Comparison of ENCODE assay signal across 9 cellular contexts in the genomic region with DNA sequence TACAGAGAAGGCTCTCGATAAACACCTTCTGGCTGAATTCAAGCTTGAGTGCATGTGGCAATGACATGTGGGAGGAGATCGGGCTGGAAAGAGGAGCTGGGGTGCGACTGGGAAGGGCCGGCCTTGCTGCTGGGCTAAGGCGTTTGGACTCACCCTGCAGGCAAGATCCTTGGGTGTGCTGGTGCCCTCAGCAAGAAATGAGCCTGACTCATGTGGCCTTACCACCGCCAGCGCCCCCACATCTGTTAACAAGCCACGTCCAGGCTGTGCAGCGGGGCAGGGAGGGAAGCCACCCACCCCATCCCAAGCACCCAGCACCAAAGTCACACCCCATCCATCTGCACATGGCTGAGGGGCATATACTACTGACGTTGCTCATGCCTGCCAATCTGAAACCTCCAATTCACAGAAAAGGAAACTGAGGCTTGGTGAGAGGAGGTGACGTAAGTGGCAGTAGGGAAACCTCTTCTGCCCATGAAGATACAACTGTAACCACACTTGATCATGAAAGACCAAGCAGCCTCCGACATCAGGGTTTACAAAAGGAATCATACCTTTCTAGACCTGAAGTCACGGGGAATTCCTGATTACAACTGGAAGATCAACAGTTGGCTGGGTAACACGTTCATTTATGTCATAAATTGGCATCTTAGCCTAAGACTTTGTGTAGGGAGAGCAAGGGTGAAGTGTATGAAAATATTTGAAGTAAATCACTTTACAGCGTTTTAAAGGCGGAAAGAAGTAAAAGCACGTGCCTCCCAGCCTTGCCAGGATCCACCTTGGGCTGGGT. TPM values are rescaled to one million over a fixed set of nuclear protein-coding genes. Genes with fewer than 3 reads are reported as not detected.
A peak's percentile ranks its signal among the peaks of the same experiment; 100 is the strongest.
DNase-seq lines count a peak whose midpoint lies in the region; ATAC-seq and TF ChIP-seq lines count a peak whose summit lies in the region.
"Had no signal": no experiment of that assay in that cellular context is flagged by ENCODE, and none has a peak within 500 bp of the region (broad histone marks: within the 10 kb centered on the region; RNA-seq: fewer than 3 reads in every experiment).

No MANE protein-coding gene starts in this region.

- H3K36me3 ChIP-seq in CD4-positive, CD25-positive, alpha-beta regulatory T cell (ENCODE audit: control insufficient read depth, insufficient read depth, low read length) = peaks cover 8% of the 10 kb centered on the region
- H3K36me3 ChIP-seq in PC-3 (ENCODE audit: low read depth, low read length) = no peaks in the 10 kb centered on the region
- no peaks in the 10 kb centered on the region for H3K36me3 ChIP-seq in neuron (ENCODE audit: insufficient read depth, low read length)

- no peaks in the 10 kb centered on the region for H3K27me3 ChIP-seq in CD4-positive, CD25-positive, alpha-beta regulatory T cell (ENCODE audit: control insufficient read depth, insufficient read depth, low read length)
- H3K27me3 ChIP-seq in PC-3 (ENCODE audit: low read length) (no peaks in the 10 kb centered on the region), neuron (ENCODE audit: insufficient read depth, low read length) (no peaks in the 10 kb centered on the region)

- peak overlapping the region; percentile 77 for H3K4me3 ChIP-seq in CD4-positive, CD25-positive, alpha-beta regulatory T cell (ENCODE audit: low read depth, low read length)
- H3K4me3 ChIP-seq in PC-3 (ENCODE audit: low read length) (peak overlapping the region; percentile 74), neuron (ENCODE audit: low read length) (peak overlapping the region; percentile 76)

- H2AFZ ChIP-seq in PC-3 (ENCODE audit: low read length) (peak overlapping the region; percentile 96), neuron (ENCODE audit: low read depth, low read length) (no peak overlapping the region)

- no peak overlapping the region for H3K27ac ChIP-seq in CD4-positive, CD25-positive, alpha-beta regulatory T cell (ENCODE audit: insufficient read depth, low read length, poor library complexity, severe bottlenecking)
- H3K27ac ChIP-seq in PC-3 (ENCODE audit: low read length) = no peak overlapping the region

- no peaks in the 10 kb centered on the region for H3F3A ChIP-seq in PC-3 (ENCODE audit: low read length, unreplicated experiment)

- peak overlapping the region; percentile 94 for H3K4me2 ChIP-seq in PC-3 (ENCODE audit: low read length)

- TF ChIP-seq CTCF in PC-3 (conservative IDR thresholded peaks at IDR 0.05; ENCODE audit: low read depth, low read length) = no peak

- H3K9me3 Mint-ChIP-seq in CD4-positive, CD25-positive, alpha-beta regulatory T cell = no peaks in the 10 kb centered on the region

- peak overlapping the region; percentile 41 to 98 (median 97) for H3K27ac Mint-ChIP-seq in CD4-positive, CD25-positive, alpha-beta regulatory T cell

- ATAC-seq in CD4-positive, CD25-positive, alpha-beta regulatory T cell (ENCODE audit: low read depth in 2 of 2) = no peak
- ATAC-seq in PC-3 = no peak
- ATAC-seq in esophagus mucosa = peak; percentile 18
- no peak for ATAC-seq in GM18511 (IDR thresholded peaks at IDR 0.05; ENCODE audit: unreplicated experiment)
- no peak for ATAC-seq in GM18519 (IDR thresholded peaks at IDR 0.05; ENCODE audit: low FRiP score, unreplicated experiment)

- H3K9me3 ChIP-seq in CD4-positive, CD25-positive, alpha-beta regulatory T cell (ENCODE audit: control insufficient read depth in 2 of 2, low read length in 2 of 2) = no peaks in the 10 kb centered on the region
- no peaks in the 10 kb centered on the region for H3K9me3 ChIP-seq in PC-3 (ENCODE audit: low read length)
- no peaks in the 10 kb centered on the region for H3K9me3 ChIP-seq in neuron (ENCODE audit: low read length)

- peak overlapping the region; percentile 90 to 96 (median 93) for H3K4me3 Mint-ChIP-seq in CD4-positive, CD25-positive, alpha-beta regulatory T cell

- peaks cover 18 to 37% (median 31%) of the 10 kb centered on the region in 4 donors for H3K4me1 Mint-ChIP-seq in CD4-positive, CD25-positive, alpha-beta regulatory T cell

- peaks cover 21% of the 10 kb centered on the region for H3K4me1 ChIP-seq in CD4-positive, CD25-positive, alpha-beta regulatory T cell (ENCODE audit: control insufficient read depth, insufficient read depth, low read length, poor library complexity, severe bottlenecking)
- peaks cover 15% of the 10 kb centered on the region for H3K4me1 ChIP-seq in PC-3 (ENCODE audit: insufficient read depth, low read length)
- H3K4me1 ChIP-seq in neuron (ENCODE audit: insufficient read depth, low read length) = peaks cover 23% of the 10 kb centered on the region

- POLR2A ChIA-PET in PC-3 (lab: Charles Lee; ENCODE audit: unreplicated experiment) = no interaction called here

- H3K27me3 Mint-ChIP-seq in CD4-positive, CD25-positive, alpha-beta regulatory T cell = peaks cover 12% of the 10 kb centered on the region

- no TSS peak for BruUV-seq in PC-3 (replicated peaks; lab: Mats Ljungman, UMichigan)

- CTCF ChIA-PET in PC-3 (lab: Charles Lee) = interaction anchor here (0.9 to 2.1 kb wide), 2 partner anchors 11 to 202 kb away, joined by 3 to 10 read pairs; partner anchors contain the start of gene RHOB

- peaks cover 3% of the 10 kb centered on the region for H3K36me3 Mint-ChIP-seq in CD4-positive, CD25-positive, alpha-beta regulatory T cell

- H4K20me1 ChIP-seq in PC-3 (ENCODE audit: low read length) = no peaks in the 10 kb centered on the region

- intact Hi-C loops in PC-3 (cut with micrococcal nuclease) = no loop called here

- H3K9me2 ChIP-seq in PC-3 (replicated peaks; ENCODE audit: low read length) = no peaks in the 10 kb centered on the region

- H3K9ac ChIP-seq in PC-3 (ENCODE audit: low read length) = peak overlapping the region; percentile 84

- no peak for DNase-seq in CD4-positive, CD25-positive, alpha-beta regulatory T cell
- DNase-seq in PC-3 (no peak), NCI-H1436 (lab: John Stamatoyannopoulos, UW) (no peak)
- no peak for DNase-seq in stimulated activated CD8-positive, alpha-beta memory T cell treated with anti-CD3 and anti-CD28 coated beads, Interleukin-4, amount 100 ng/mL, for 48 hours
- DNase-seq: activated CD8-positive, alpha-beta memory T cell treated with anti-CD3 and anti-CD28 coated beads for 24 hours had no signal

- no peaks in the 10 kb centered on the region for H3K79me2 ChIP-seq in PC-3 (ENCODE audit: low read length)

RNA-seq across cellular contexts. Expression of gene HS1BP3, which starts 1.1 kb away (rescaled TPM):
- 13.6 TPM for total RNA-seq in CD4-positive, CD25-positive, alpha-beta regulatory T cell
- 10 to 100 TPM; 19.6 to 22.5 (median 21.1) TPM for polyA plus RNA-seq in CD4-positive, CD25-positive, alpha-beta regulatory T cell
- total RNA-seq in PC-3 (2014; rRNA removed) = 17.8 and 19.6 TPM in 2 replicates
- total RNA-seq in esophagus mucosa = 12.4 TPM

RNA-seq across cellular contexts. Expression of gene GDF7, which starts 17.2 kb away (rescaled TPM):
- total RNA-seq in CD4-positive, CD25-positive, alpha-beta regulatory T cell = 0.17 TPM
- polyA plus RNA-seq in CD4-positive, CD25-positive, alpha-beta regulatory T cell = under 1 TPM; 0.12 to 0.18 (median 0.13) TPM
- total RNA-seq in PC-3 (2014; rRNA removed) = 0.04 TPM in 1 of 2 replicates, not detected in the other
- total RNA-seq in esophagus mucosa = 0.32 TPM
